Comparison of ENCODE assay signal across 35 cellular contexts in genomic region chr12:30866256-30866655, GRCh38.
"Had no signal": no experiment of that assay in that cellular context is flagged by ENCODE, and none has a peak within 500 bp of the region (broad histone marks: within the 10 kb centered on the region; RNA-seq: fewer than 3 reads in every experiment).

No MANE protein-coding gene starts in this region.

- H3K36me3 ChIP-seq: MG63 had no signal

- DNase-seq: Karpas-422, Kasumi-1, KBM-7, KG1, MG63, MM.1S, MV-4-11, NCI-H1048, NCI-H1092, NCI-H1092 treated with DMSO at 0.1 percent for 48 hours, NCI-H1105, NCI-H1105 treated with DMSO at 0.1 percent for 48 hours, NCI-H1417, NCI-H1417 treated with DMSO at 0.1 percent for 48 hours, NCI-H1436, NCI-H1436 treated with DMSO at 0.1 percent for 48 hours, NCI-H146, NCI-H1694, NCI-H1694 treated with DMSO at 0.1 percent for 48 hours, NCI-H187, NCI-H187 treated with DMSO at 0.1 percent for 48 hours, NCI-H1930, NCI-H2029, NCI-H2029 treated with DMSO at 0.1 percent for 48 hours, NCI-H2081, NCI-H2081 treated with DMSO at 0.1 percent for 48 hours, NCI-H2107, NCI-H2171, NCI-H2171 treated with DMSO at 0.1 percent for 48 hours, NCI-H2227 treated with DMSO at 0.1 percent for 48 hours, NCI-H226, NCI-H345, NCI-H446, NCI-H446 treated with DMSO at 0.1 percent for 48 hours had no signal

- H3K27ac ChIP-seq: KMS-11 had no signal

- H3K9ac ChIP-seq: KMS-11 had no signal

- H3K4me3 ChIP-seq: MG63 had no signal

- H3K4me2 ChIP-seq: KMS-11 had no signal
